In the genomic region with DNA sequence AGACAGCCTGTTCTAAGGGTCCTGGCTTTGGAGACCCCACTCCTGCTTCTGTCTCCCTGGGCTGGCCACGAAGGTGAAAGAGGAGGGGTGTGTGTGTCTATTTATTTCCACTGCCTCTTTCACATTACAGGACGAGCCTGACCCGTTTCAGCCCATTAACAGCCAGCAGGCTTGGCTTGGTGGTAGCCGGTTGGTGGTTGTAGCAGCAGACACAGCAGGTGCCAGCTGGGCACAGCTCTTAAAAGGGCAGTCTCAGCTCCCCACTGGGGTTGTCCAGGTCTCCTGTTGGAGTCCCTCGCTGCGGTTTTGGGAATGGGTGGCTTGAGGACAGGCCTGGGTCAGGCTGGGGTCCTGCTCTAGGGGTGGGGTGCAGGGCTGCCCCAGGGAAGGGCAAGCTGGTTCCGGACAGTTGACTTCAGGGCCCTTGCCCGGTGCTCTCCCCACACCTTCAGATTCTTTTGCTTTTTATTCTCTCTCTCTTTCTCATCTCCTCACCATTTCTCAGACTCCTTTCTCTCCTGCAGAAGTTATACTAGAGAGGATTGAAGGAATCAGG, we compare ENCODE assay signal across 23 cellular contexts.
"Had no signal": no experiment of that assay in that cellular context is flagged by ENCODE, and none has a peak within 500 bp of the region (broad histone marks: within the 10 kb centered on the region; RNA-seq: fewer than 3 reads in every experiment).

No MANE protein-coding gene starts in this region.

- DNase-seq: activated B cell treated with CpG ODN at 0.5 μM for 24 hours; activated CD4-positive, alpha-beta memory T cell treated with anti-CD3 and anti-CD28 coated beads for 36 hours; activated CD4-positive, alpha-beta T cell treated with anti-CD3 and anti-CD28 coated beads, Interleukin-2, amount 10 ng/mL, durations not matched to agents 7 days and 5 days; activated CD8-positive, alpha-beta memory T cell treated with anti-CD3 and anti-CD28 coated beads for 24 hours; activated effector memory CD4-positive, alpha-beta T cell treated with anti-CD3 and anti-CD28 coated beads, Interleukin-2, amount 50 U/mL, for 16 hours; activated naive CD4-positive, alpha-beta T cell treated with Interleukin-2 at 50 U/mL for 16 hours; activated naive CD8-positive, alpha-beta T cell treated with anti-CD3 and anti-CD28 coated beads, Interleukin-2, amount 50 U/mL, for 24 hours; activated T-cell treated with anti-CD3 and anti-CD28 coated beads, Interleukin-2, amount 50 U/mL, for 4 hours; amniotic stem cell; body of pancreas; Karpas-422; MM.1S; NCI-H146; NCI-H187 treated with DMSO at 0.1 percent for 48 hours; NCI-H2081 treated with DMSO at 0.1 percent for 48 hours; NCI-H526; NCI-H774; NK-92 treated with Interleukin-12 subunit alpha and Interleukin-12 subunit beta, amount 100 ng/mL, for 24 hours; SIG-M5; T-helper 17 cell; T-helper 9 cell had no signal

- H3K4me3 ChIP-seq: ascending aorta, body of pancreas had no signal

- H3K4me1 ChIP-seq: ascending aorta, body of pancreas had no signal

- H3K9me3 ChIP-seq: ascending aorta, body of pancreas had no signal

- H3K27me3 ChIP-seq: ascending aorta, body of pancreas had no signal

- H3K36me3 ChIP-seq: ascending aorta had no signal

- ATAC-seq: activated naive CD4-positive, alpha-beta T cell treated with anti-CD3 and anti-CD28 coated beads, Interleukin-2, amount 50 U/mL, for 72 hours; activated naive CD8-positive, alpha-beta T cell treated with anti-CD3 and anti-CD28 coated beads, Interleukin-2, amount 50 U/mL, for 24 hours; activated T-cell treated with anti-CD3 and anti-CD28 coated beads, Interleukin-2, amount 50 U/mL, for 4 hours; body of pancreas; T-helper 17 cell had no signal

- H3K27ac ChIP-seq: ascending aorta, body of pancreas had no signal
